In the genomic region with DNA sequence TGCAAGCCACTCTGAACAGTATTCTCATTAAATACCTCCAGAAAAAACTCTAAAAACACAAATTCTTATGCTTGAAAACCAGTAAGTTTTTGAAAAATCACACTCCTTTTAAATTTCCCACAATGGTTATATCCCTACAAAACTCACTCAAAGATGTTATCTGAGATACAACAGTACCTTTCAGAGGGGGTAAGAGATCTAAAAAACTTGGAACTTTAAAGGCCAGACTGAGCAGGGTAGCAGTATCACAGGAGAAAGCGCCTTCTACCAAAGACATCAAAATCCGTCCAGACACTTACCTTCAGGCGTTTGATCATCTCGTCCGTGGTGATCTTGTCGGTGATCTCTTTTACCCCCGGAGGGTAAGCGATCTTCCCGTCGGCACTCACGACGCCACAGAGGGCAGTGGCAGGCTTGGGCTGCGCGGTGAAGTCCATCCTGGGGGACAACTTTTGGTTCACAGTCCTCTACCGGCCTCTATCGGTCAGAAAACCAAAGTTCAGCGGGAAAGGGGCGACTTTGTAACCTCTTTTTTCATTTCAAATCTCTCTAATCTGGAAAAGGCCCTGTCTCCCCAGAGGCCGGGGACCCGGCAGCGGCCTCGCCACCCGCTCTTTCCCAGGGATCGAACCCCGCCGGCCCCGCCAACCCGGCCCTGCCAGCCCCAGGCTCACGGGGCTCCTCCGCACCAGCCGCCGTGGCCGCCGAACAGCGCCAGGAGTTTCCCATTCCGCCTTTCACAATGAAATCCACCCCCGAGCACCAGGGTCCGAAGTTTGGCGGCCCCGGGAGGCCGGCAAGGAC, we compare ENCODE assay signal across 1 cellular context.
A peak's percentile ranks its signal among the peaks of the same experiment; 100 is the strongest.
TF ChIP-seq lines count a peak whose summit lies in the region.

No MANE protein-coding gene starts in this region.

TF ChIP-seq in K562, 482 proteins besides CTCF, POLR2A, EP300 and RAD21 (continued from another document and continues in another):
- TF ChIP-seq, protein P1, sequence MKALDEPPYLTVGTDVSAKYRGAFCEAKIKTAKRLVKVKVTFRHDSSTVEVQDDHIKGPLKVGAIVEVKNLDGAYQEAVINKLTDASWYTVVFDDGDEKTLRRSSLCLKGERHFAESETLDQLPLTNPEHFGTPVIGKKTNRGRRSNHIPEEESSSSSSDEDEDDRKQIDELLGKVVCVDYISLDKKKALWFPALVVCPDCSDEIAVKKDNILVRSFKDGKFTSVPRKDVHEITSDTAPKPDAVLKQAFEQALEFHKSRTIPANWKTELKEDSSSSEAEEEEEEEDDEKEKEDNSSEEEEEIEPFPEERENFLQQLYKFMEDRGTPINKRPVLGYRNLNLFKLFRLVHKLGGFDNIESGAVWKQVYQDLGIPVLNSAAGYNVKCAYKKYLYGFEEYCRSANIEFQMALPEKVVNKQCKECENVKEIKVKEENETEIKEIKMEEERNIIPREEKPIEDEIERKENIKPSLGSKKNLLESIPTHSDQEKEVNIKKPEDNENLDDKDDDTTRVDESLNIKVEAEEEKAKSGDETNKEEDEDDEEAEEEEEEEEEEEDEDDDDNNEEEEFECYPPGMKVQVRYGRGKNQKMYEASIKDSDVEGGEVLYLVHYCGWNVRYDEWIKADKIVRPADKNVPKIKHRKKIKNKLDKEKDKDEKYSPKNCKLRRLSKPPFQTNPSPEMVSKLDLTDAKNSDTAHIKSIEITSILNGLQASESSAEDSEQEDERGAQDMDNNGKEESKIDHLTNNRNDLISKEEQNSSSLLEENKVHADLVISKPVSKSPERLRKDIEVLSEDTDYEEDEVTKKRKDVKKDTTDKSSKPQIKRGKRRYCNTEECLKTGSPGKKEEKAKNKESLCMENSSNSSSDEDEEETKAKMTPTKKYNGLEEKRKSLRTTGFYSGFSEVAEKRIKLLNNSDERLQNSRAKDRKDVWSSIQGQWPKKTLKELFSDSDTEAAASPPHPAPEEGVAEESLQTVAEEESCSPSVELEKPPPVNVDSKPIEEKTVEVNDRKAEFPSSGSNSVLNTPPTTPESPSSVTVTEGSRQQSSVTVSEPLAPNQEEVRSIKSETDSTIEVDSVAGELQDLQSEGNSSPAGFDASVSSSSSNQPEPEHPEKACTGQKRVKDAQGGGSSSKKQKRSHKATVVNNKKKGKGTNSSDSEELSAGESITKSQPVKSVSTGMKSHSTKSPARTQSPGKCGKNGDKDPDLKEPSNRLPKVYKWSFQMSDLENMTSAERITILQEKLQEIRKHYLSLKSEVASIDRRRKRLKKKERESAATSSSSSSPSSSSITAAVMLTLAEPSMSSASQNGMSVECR (CRISPR knock-in tag; IDR thresholded peaks at IDR 0.05), result no peak
- TF ChIP-seq DPF2 (IDR thresholded peaks at IDR 0.05) (peak; percentile 24; the same call in 1 of the 2 replicates), ZBED1 (IDR thresholded peaks at IDR 0.05) (no peak), FUS (optimal IDR thresholded peaks at IDR 0.05; ENCODE audit: low read depth, low read length) (no peak), SMARCA4 (IDR thresholded peaks at IDR 0.05) (0 out of 2 replicates have a peak, but pooled peaks have one; percentile 21), CREB1 (IDR thresholded peaks at IDR 0.05) (no peak), CREB1 (CRISPR knock-in tag; IDR thresholded peaks at IDR 0.05) (peak; percentile 40; the same call in 1 of the 2 replicates), HDAC2 (IDR thresholded peaks at IDR 0.05) (peak; percentile 32; the same call in 1 of the 2 replicates), NR3C1 (CRISPR knock-in tag; IDR thresholded peaks at IDR 0.05) (no peak), CBX1 (IDR thresholded peaks at IDR 0.05; ENCODE audit: low read depth) (peak; percentile 67; the same call in 1 of the 2 replicates), ZNF311 (CRISPR knock-in tag; IDR thresholded peaks at IDR 0.05) (no peak), FOXK1 (CRISPR knock-in tag; IDR thresholded peaks at IDR 0.05; ENCODE audit: borderline replicate concordance) (no peak), JUND (IDR thresholded peaks at IDR 0.05; ENCODE audit: borderline replicate concordance, low read depth, low read length) (peak; percentile 43; the same call in 1 of the 2 replicates), JUND (tag; IDR thresholded peaks at IDR 0.05; ENCODE audit: borderline replicate concordance, low read depth, low read length) (peak; percentile 52; the same call in 1 of the 3 replicates), YY1 (IDR thresholded peaks at IDR 0.05; ENCODE audit: borderline replicate concordance in 1 of 3, control insufficient read depth in 1 of 3, extremely low read depth in 1 of 3, insufficient read depth in 3 of 3, insufficient read length in 1 of 3, insufficient replicate concordance in 2 of 3, low read depth in 1 of 3, low read length in 2 of 3) (no peak), HOMEZ (CRISPR knock-in tag; IDR thresholded peaks at IDR 0.05) (no peak), RBM25 (IDR thresholded peaks at IDR 0.05; ENCODE audit: low read depth, low read length, severe bottlenecking) (no peak), STAG1 (CRISPR knock-in tag; IDR thresholded peaks at IDR 0.05; ENCODE audit: borderline replicate concordance) (peak; percentile 68; the same call in 1 of the 2 replicates), BDP1 (IDR thresholded peaks at IDR 0.05; ENCODE audit: insufficient read depth, insufficient read length) (no peak), PHF20 (IDR thresholded peaks at IDR 0.05; ENCODE audit: partially characterized antibody) (no peak), GABPB1 (CRISPR knock-in tag; IDR thresholded peaks at IDR 0.05) (no peak), ZNF586 (CRISPR knock-in tag; conservative IDR thresholded peaks at IDR 0.05) (no peak), LEF1 (IDR thresholded peaks at IDR 0.05) (peak; percentile 17; the same call in 1 of the 2 replicates), ZBTB8A (IDR thresholded peaks at IDR 0.05; ENCODE audit: partially characterized antibody) (no peak), TSHZ1 (CRISPR knock-in tag; IDR thresholded peaks at IDR 0.05) (no peak), HNRNPUL1 (IDR thresholded peaks at IDR 0.05; ENCODE audit: low read length) (no peak), HES1 (IDR thresholded peaks at IDR 0.05; ENCODE audit: low read depth) (no peak), TAF15 (IDR thresholded peaks at IDR 0.05; ENCODE audit: low read depth, low read length) (no peak), PHF21A (IDR thresholded peaks at IDR 0.05; ENCODE audit: borderline replicate concordance, low read depth) (no peak), FOXJ2 (tag; IDR thresholded peaks at IDR 0.05) (no peak), TGIF2 (CRISPR knock-in tag; IDR thresholded peaks at IDR 0.05) (no peak; the same call in 1 of the 2 replicates), TFAM (CRISPR knock-in tag; conservative IDR thresholded peaks at IDR 0.05) (no peak), ZBTB17 (CRISPR knock-in tag; IDR thresholded peaks at IDR 0.05) (no peak), SMARCA5 (IDR thresholded peaks at IDR 0.05) (0 out of 2 replicates have a peak, but pooled peaks have one; percentile 27), ATF7 (IDR thresholded peaks at IDR 0.05) (peak; percentile 54; the same call in 1 of the 2 replicates)
- TF ChIP-seq, protein P2, sequence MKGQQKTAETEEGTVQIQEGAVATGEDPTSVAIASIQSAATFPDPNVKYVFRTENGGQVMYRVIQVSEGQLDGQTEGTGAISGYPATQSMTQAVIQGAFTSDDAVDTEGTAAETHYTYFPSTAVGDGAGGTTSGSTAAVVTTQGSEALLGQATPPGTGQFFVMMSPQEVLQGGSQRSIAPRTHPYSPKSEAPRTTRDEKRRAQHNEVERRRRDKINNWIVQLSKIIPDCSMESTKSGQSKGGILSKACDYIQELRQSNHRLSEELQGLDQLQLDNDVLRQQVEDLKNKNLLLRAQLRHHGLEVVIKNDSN (CRISPR knock-in tag; IDR thresholded peaks at IDR 0.05), result no peak
- TF ChIP-seq, protein P3, sequence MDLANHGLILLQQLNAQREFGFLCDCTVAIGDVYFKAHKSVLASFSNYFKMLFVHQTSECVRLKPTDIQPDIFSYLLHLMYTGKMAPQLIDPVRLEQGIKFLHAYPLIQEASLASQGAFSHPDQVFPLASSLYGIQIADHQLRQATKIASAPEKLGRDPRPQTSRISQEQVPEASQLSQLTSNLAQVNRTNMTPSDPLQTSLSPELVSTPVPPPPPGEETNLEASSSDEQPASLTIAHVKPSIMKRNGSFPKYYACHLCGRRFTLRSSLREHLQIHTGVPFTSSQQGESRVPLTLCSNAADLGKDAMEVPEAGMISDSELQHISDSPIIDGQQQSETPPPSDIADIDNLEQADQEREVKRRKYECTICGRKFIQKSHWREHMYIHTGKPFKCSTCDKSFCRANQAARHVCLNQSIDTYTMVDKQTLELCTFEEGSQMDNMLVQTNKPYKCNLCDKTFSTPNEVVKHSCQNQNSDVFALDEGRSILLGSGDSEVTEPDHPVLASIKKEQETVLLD (IDR thresholded peaks at IDR 0.05), result 0 out of 2 replicates have a peak, but pooled peaks have one; percentile 33
- TF ChIP-seq, protein P4, sequence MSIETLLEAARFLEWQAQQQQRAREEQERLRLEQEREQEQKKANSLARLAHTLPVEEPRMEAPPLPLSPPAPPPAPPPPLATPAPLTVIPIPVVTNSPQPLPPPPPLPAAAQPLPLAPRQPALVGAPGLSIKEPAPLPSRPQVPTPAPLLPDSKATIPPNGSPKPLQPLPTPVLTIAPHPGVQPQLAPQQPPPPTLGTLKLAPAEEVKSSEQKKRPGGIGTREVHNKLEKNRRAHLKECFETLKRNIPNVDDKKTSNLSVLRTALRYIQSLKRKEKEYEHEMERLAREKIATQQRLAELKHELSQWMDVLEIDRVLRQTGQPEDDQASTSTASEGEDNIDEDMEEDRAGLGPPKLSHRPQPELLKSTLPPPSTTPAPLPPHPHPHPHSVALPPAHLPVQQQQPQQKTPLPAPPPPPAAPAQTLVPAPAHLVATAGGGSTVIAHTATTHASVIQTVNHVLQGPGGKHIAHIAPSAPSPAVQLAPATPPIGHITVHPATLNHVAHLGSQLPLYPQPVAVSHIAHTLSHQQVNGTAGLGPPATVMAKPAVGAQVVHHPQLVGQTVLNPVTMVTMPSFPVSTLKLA (conservative IDR thresholded peaks at IDR 0.05), result 0 out of 4 replicates have a peak, but pooled peaks of 1 of the 2 experiments have one; percentile 14
- TF ChIP-seq, protein P5, sequence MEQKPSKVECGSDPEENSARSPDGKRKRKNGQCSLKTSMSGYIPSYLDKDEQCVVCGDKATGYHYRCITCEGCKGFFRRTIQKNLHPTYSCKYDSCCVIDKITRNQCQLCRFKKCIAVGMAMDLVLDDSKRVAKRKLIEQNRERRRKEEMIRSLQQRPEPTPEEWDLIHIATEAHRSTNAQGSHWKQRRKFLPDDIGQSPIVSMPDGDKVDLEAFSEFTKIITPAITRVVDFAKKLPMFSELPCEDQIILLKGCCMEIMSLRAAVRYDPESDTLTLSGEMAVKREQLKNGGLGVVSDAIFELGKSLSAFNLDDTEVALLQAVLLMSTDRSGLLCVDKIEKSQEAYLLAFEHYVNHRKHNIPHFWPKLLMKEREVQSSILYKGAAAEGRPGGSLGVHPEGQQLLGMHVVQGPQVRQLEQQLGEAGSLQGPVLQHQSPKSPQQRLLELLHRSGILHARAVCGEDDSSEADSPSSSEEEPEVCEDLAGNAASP (IDR thresholded peaks at IDR 0.05), result no peak
- TF ChIP-seq, protein P6, sequence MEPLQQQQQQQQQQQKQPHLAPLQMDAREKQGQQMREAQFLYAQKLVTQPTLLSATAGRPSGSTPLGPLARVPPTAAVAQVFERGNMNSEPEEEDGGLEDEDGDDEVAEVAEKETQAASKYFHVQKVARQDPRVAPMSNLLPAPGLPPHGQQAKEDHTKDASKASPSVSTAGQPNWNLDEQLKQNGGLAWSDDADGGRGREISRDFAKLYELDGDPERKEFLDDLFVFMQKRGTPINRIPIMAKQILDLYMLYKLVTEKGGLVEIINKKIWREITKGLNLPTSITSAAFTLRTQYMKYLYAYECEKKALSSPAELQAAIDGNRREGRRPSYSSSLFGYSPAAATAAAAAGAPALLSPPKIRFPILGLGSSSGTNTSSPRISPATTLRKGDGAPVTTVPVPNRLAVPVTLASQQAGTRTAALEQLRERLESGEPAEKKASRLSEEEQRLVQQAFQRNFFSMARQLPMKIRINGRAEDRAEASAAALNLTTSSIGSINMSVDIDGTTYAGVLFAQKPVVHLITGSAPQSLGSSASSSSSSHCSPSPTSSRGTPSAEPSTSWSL (CRISPR knock-in tag; IDR thresholded peaks at IDR 0.05; ENCODE audit: borderline replicate concordance), result no peak
